ENCODE assay signal across 38 cellular contexts in the genomic region with DNA sequence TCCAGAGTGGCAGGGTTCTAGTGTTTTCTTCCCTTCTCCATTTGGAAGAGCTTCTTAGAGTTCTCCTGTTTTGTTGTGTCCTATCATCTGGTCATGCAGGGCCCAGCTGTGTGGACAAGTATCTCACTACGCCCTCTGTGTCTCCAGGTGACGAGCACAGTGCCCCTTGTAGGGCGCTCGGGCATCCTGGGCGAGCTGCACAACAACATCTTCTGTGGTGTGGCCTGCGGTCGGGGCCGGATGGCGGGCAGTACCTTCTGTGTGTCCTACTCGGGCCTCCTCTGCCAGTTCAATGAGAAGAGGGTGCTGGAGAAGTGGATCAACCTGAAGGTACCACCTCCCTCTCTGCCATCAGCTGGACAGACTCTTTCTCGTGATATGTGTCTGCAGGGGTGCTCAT. TPM values are rescaled to one million over a fixed set of nuclear protein-coding genes. Genes with fewer than 3 reads are reported as not detected.
"Had no signal": no experiment of that assay in that cellular context is flagged by ENCODE, and none has a peak within 500 bp of the region (broad histone marks: within the 10 kb centered on the region; RNA-seq: fewer than 3 reads in every experiment).

No MANE protein-coding gene starts in this region.

- ATAC-seq: activated CD4-positive, alpha-beta T cell treated with anti-CD3 and anti-CD28 coated beads for 36 hours; activated CD4-positive, CD25-positive, alpha-beta regulatory T cell treated with anti-CD3 and anti-CD28 coated beads, Interleukin-2, amount 50 U/mL, for 24 hours; activated CD8-positive, alpha-beta memory T cell treated with anti-CD3 and anti-CD28 coated beads, Interleukin-2, amount 10 ng/mL, durations not matched to agents 7 days and 5 days; activated CD8-positive, alpha-beta T cell treated with anti-CD3 and anti-CD28 coated beads, Interleukin-2, amount 10 ng/mL, durations not matched to agents 7 days and 5 days; activated naive CD8-positive, alpha-beta T cell treated with anti-CD3 and anti-CD28 coated beads, Interleukin-2, amount 50 U/mL, for 24 hours; WTC11 had no signal

- H3K4me1 ChIP-seq: ascending aorta had no signal

- H3K27me3 ChIP-seq: ascending aorta, cardiac muscle cell had no signal

- H3K27me3 Mint-ChIP-seq: activated CD4-positive, alpha-beta memory T cell treated with anti-CD3 and anti-CD28 coated beads, Interleukin-2, amount 10 ng/mL, durations not matched to agents 7 days and 5 days; activated CD4-positive, alpha-beta T cell treated with anti-CD3 and anti-CD28 coated beads for 36 hours; activated CD4-positive, alpha-beta T cell treated with anti-CD3 and anti-CD28 coated beads, Interleukin-2, amount 10 ng/mL, durations not matched to agents 7 days and 5 days; activated CD8-positive, alpha-beta memory T cell treated with anti-CD3 and anti-CD28 coated beads, Interleukin-2, amount 10 ng/mL, durations not matched to agents 7 days and 5 days; activated naive CD4-positive, alpha-beta T cell treated with anti-CD3 and anti-CD28 coated beads, Interleukin-2, amount 10 ng/mL, durations not matched to agents 7 days and 5 days; activated naive CD4-positive, alpha-beta T cell treated with anti-CD3 and anti-CD28 coated beads, Interleukin-2, amount 50 U/mL, for 24 hours; activated naive CD8-positive, alpha-beta T cell; activated naive CD8-positive, alpha-beta T cell treated with anti-CD3 and anti-CD28 coated beads, Interleukin-2, amount 10 ng/mL, durations not matched to agents 7 days and 5 days; activated naive CD8-positive, alpha-beta T cell treated with anti-CD3 and anti-CD28 coated beads, Interleukin-2, amount 50 U/mL, for 24 hours; activated T-cell treated with anti-CD3 and anti-CD28 coated beads, Interleukin-2, amount 50 U/mL, for 24 hours; brain; central memory CD8-positive, alpha-beta T cell had no signal

- H3K36me3 ChIP-seq: ascending aorta, cardiac muscle cell had no signal

- H3K9me3 Mint-ChIP-seq: activated CD4-positive, alpha-beta memory T cell treated with anti-CD3 and anti-CD28 coated beads, Interleukin-2, amount 10 ng/mL, durations not matched to agents 7 days and 5 days; activated CD4-positive, alpha-beta T cell treated with anti-CD3 and anti-CD28 coated beads, Interleukin-2, amount 10 ng/mL, durations not matched to agents 7 days and 5 days; activated naive CD4-positive, alpha-beta T cell treated with anti-CD3 and anti-CD28 coated beads, Interleukin-2, amount 10 ng/mL, durations not matched to agents 7 days and 5 days; activated naive CD4-positive, alpha-beta T cell treated with anti-CD3 and anti-CD28 coated beads, Interleukin-2, amount 50 U/mL, for 24 hours; activated naive CD8-positive, alpha-beta T cell treated with anti-CD3 and anti-CD28 coated beads, Interleukin-2, amount 10 ng/mL, durations not matched to agents 7 days and 5 days; activated naive CD8-positive, alpha-beta T cell treated with anti-CD3 and anti-CD28 coated beads, Interleukin-2, amount 50 U/mL, for 24 hours; activated T-cell treated with anti-CD3 and anti-CD28 coated beads, Interleukin-2, amount 50 U/mL, for 24 hours; activated T-helper 2 cell treated with anti-CD3 and anti-CD28 coated beads, Interferon-gamma antibody, Interleukin-2, Interleukin-4, amounts not matched to agents 10 μg/mL and 5 μg/mL and 100 μg/mL, durations not matched to agents 14 hours and 24 hours and 36 hours; central memory CD8-positive, alpha-beta T cell; T-helper 1 cell treated with Interleukin-12 subunit alpha and Interleukin-12 subunit beta and Interleukin-4 antibody, amounts not matched to agents 30 μg/mL and 1 μg/mL, for 36 hours; T-helper 2 cell treated with Interferon-gamma antibody and Interleukin-4, amounts not matched to agents 5 μg/mL and 100 μg/mL, for 36 hours had no signal

- H3K9me3 ChIP-seq: ascending aorta had no signal

- H3K4me3 ChIP-seq: ascending aorta, cardiac muscle cell had no signal

- H3K27ac Mint-ChIP-seq: activated CD4-positive, alpha-beta memory T cell treated with anti-CD3 and anti-CD28 coated beads, Interleukin-2, amount 10 ng/mL, durations not matched to agents 7 days and 5 days; activated CD4-positive, alpha-beta T cell treated with anti-CD3 and anti-CD28 coated beads for 36 hours; activated CD4-positive, alpha-beta T cell treated with anti-CD3 and anti-CD28 coated beads, Interleukin-2, amount 10 ng/mL, durations not matched to agents 7 days and 5 days; activated CD8-positive, alpha-beta memory T cell treated with anti-CD3 and anti-CD28 coated beads, Interleukin-2, amount 10 ng/mL, durations not matched to agents 7 days and 5 days; activated CD8-positive, alpha-beta T cell treated with anti-CD3 and anti-CD28 coated beads, Interleukin-2, amount 10 ng/mL, durations not matched to agents 7 days and 5 days; activated naive CD4-positive, alpha-beta T cell treated with anti-CD3 and anti-CD28 coated beads, Interleukin-2, amount 10 ng/mL, durations not matched to agents 7 days and 5 days; activated naive CD4-positive, alpha-beta T cell treated with anti-CD3 and anti-CD28 coated beads, Interleukin-2, amount 50 U/mL, for 24 hours; activated naive CD8-positive, alpha-beta T cell; activated naive CD8-positive, alpha-beta T cell treated with anti-CD3 and anti-CD28 coated beads, Interleukin-2, amount 10 ng/mL, durations not matched to agents 7 days and 5 days; activated naive CD8-positive, alpha-beta T cell treated with anti-CD3 and anti-CD28 coated beads, Interleukin-2, amount 50 U/mL, for 24 hours; activated T-cell treated with anti-CD3 and anti-CD28 coated beads, Interleukin-2, amount 50 U/mL, for 24 hours; activated T-helper 2 cell treated with anti-CD3 and anti-CD28 coated beads, Interferon-gamma antibody, Interleukin-2, Interleukin-4, amounts not matched to agents 10 μg/mL and 5 μg/mL and 100 μg/mL, durations not matched to agents 14 hours and 24 hours and 36 hours; brain; T-helper 1 cell treated with Interleukin-12 subunit alpha and Interleukin-12 subunit beta and Interleukin-4 antibody, amounts not matched to agents 30 μg/mL and 1 μg/mL, for 36 hours; T-helper 2 cell treated with Interferon-gamma antibody and Interleukin-4, amounts not matched to agents 5 μg/mL and 100 μg/mL, for 36 hours; WTC11 had no signal

- H3K4me1 Mint-ChIP-seq: activated CD4-positive, alpha-beta memory T cell treated with anti-CD3 and anti-CD28 coated beads, Interleukin-2, amount 10 ng/mL, durations not matched to agents 7 days and 5 days; activated CD4-positive, alpha-beta T cell treated with anti-CD3 and anti-CD28 coated beads for 36 hours; activated CD4-positive, alpha-beta T cell treated with anti-CD3 and anti-CD28 coated beads, Interleukin-2, amount 10 ng/mL, durations not matched to agents 7 days and 5 days; activated CD8-positive, alpha-beta memory T cell treated with anti-CD3 and anti-CD28 coated beads, Interleukin-2, amount 10 ng/mL, durations not matched to agents 7 days and 5 days; activated naive CD4-positive, alpha-beta T cell treated with anti-CD3 and anti-CD28 coated beads, Interleukin-2, amount 10 ng/mL, durations not matched to agents 7 days and 5 days; activated naive CD4-positive, alpha-beta T cell treated with anti-CD3 and anti-CD28 coated beads, Interleukin-2, amount 50 U/mL, for 24 hours; brain; central memory CD8-positive, alpha-beta T cell; WTC11 had no signal

- H3K36me3 Mint-ChIP-seq: activated naive CD4-positive, alpha-beta T cell treated with anti-CD3 and anti-CD28 coated beads, Interleukin-2, amount 50 U/mL, for 24 hours had no signal

- H3K27ac ChIP-seq: ascending aorta, cardiac muscle cell, WERI-Rb-1 had no signal

- DNase-seq: activated CD4-positive, alpha-beta memory T cell treated with anti-CD3 and anti-CD28 coated beads, Interleukin-2, amount 10 ng/mL, durations not matched to agents 7 days and 5 days; activated CD4-positive, alpha-beta T cell treated with anti-CD3 and anti-CD28 coated beads for 1 hour; activated CD4-positive, alpha-beta T cell treated with anti-CD3 and anti-CD28 coated beads for 36 hours; activated CD4-positive, alpha-beta T cell treated with anti-CD3 and anti-CD28 coated beads for 48 hours; activated CD4-positive, alpha-beta T cell treated with anti-CD3 and anti-CD28 coated beads, Interleukin-2, amount 10 ng/mL, durations not matched to agents 7 days and 5 days; activated CD4-positive, alpha-beta T cell treated with anti-CD3 and anti-CD28 coated beads, Interleukin-2, amount 50 U/mL, for 48 hours; activated CD4-positive, CD25-positive, alpha-beta regulatory T cell; activated CD8-positive, alpha-beta memory T cell treated with anti-CD3 and anti-CD28 coated beads for 24 hours; activated CD8-positive, alpha-beta memory T cell treated with anti-CD3 and anti-CD28 coated beads, Interleukin-2, amount 10 ng/mL, durations not matched to agents 7 days and 5 days; activated CD8-positive, alpha-beta memory T cell treated with anti-CD3 and anti-CD28 coated beads, Interleukin-2, amount 50 U/mL, for 48 hours; activated CD8-positive, alpha-beta T cell treated with anti-CD3 and anti-CD28 coated beads, Interleukin-2, amount 10 ng/mL, durations not matched to agents 7 days and 5 days; activated effector memory CD4-positive, alpha-beta T cell treated with Interleukin-2 at 50 U/mL for 16 hours; activated gamma-delta T cell; activated naive CD4-positive, alpha-beta T cell treated with anti-CD3 and anti-CD28 coated beads, Interleukin-2, amount 10 ng/mL, durations not matched to agents 7 days and 5 days; activated naive CD4-positive, alpha-beta T cell treated with Interleukin-2 at 50 U/mL for 16 hours; activated naive CD8-positive, alpha-beta T cell treated with anti-CD3 and anti-CD28 coated beads, Interleukin-2, amount 10 ng/mL, durations not matched to agents 7 days and 5 days; activated naive CD8-positive, alpha-beta T cell treated with anti-CD3 and anti-CD28 coated beads, Interleukin-2, amount 50 U/mL, for 24 hours; activated T-cell treated with anti-CD3 and anti-CD28 coated beads, Interleukin-2, amount 50 U/mL, for 24 hours; activated T-cell treated with anti-CD3 and anti-CD28 coated beads, Interleukin-2, amount 50 U/mL, for 48 hours; amygdala; anterior cingulate cortex; cerebellar nuclear complex; T-helper 1 cell; T-helper 2 cell; T-helper 9 cell; WERI-Rb-1 had no signal

- H3K4me3 Mint-ChIP-seq: activated CD4-positive, alpha-beta memory T cell treated with anti-CD3 and anti-CD28 coated beads, Interleukin-2, amount 10 ng/mL, durations not matched to agents 7 days and 5 days; activated CD4-positive, alpha-beta T cell treated with anti-CD3 and anti-CD28 coated beads for 36 hours; activated CD4-positive, alpha-beta T cell treated with anti-CD3 and anti-CD28 coated beads, Interleukin-2, amount 10 ng/mL, durations not matched to agents 7 days and 5 days; activated CD8-positive, alpha-beta memory T cell treated with anti-CD3 and anti-CD28 coated beads, Interleukin-2, amount 10 ng/mL, durations not matched to agents 7 days and 5 days; activated CD8-positive, alpha-beta T cell treated with anti-CD3 and anti-CD28 coated beads, Interleukin-2, amount 10 ng/mL, durations not matched to agents 7 days and 5 days; activated naive CD4-positive, alpha-beta T cell treated with anti-CD3 and anti-CD28 coated beads, Interleukin-2, amount 10 ng/mL, durations not matched to agents 7 days and 5 days; activated naive CD4-positive, alpha-beta T cell treated with anti-CD3 and anti-CD28 coated beads, Interleukin-2, amount 50 U/mL, for 24 hours; activated naive CD8-positive, alpha-beta T cell; activated naive CD8-positive, alpha-beta T cell treated with anti-CD3 and anti-CD28 coated beads, Interleukin-2, amount 10 ng/mL, durations not matched to agents 7 days and 5 days; activated naive CD8-positive, alpha-beta T cell treated with anti-CD3 and anti-CD28 coated beads, Interleukin-2, amount 50 U/mL, for 24 hours; activated T-cell treated with anti-CD3 and anti-CD28 coated beads, Interleukin-2, amount 50 U/mL, for 24 hours; brain; central memory CD8-positive, alpha-beta T cell; T-helper 1 cell treated with Interleukin-12 subunit alpha and Interleukin-12 subunit beta and Interleukin-4 antibody, amounts not matched to agents 30 μg/mL and 1 μg/mL, for 36 hours; T-helper 2 cell treated with Interferon-gamma antibody and Interleukin-4, amounts not matched to agents 5 μg/mL and 100 μg/mL, for 36 hours; WTC11 had no signal

RNA-seq across cellular contexts. Expression of a gene that starts 13.0 kb away (rescaled TPM):
- total RNA-seq: ascending aorta had no signal

RNA-seq across cellular contexts. Expression of a gene that starts 13.6 kb away (rescaled TPM):
- total RNA-seq: ascending aorta had no signal

RNA-seq across cellular contexts. Expression of a gene that starts 43.3 kb away (rescaled TPM):
- total RNA-seq: activated CD4-positive, alpha-beta memory T cell treated with anti-CD3 and anti-CD28 coated beads, Interleukin-2, amount 10 ng/mL, durations not matched to agents 7 days and 5 days; activated CD4-positive, alpha-beta T cell treated with anti-CD3 and anti-CD28 coated beads for 36 hours; activated CD4-positive, alpha-beta T cell treated with anti-CD3 and anti-CD28 coated beads, Interleukin-2, amount 10 ng/mL, durations not matched to agents 7 days and 5 days; activated CD8-positive, alpha-beta memory T cell treated with anti-CD3 and anti-CD28 coated beads, Interleukin-2, amount 10 ng/mL, durations not matched to agents 7 days and 5 days; activated naive CD8-positive, alpha-beta T cell treated with anti-CD3 and anti-CD28 coated beads, Interleukin-2, amount 10 ng/mL, durations not matched to agents 7 days and 5 days; activated T-helper 2 cell treated with anti-CD3 and anti-CD28 coated beads, Interferon-gamma antibody, Interleukin-2, Interleukin-4, amounts not matched to agents 10 μg/mL and 5 μg/mL and 100 μg/mL, durations not matched to agents 14 hours and 24 hours and 36 hours; ascending aorta; bronchial epithelial cell; cardiac muscle cell; WTC11 had no signal
